In the genomic region with DNA sequence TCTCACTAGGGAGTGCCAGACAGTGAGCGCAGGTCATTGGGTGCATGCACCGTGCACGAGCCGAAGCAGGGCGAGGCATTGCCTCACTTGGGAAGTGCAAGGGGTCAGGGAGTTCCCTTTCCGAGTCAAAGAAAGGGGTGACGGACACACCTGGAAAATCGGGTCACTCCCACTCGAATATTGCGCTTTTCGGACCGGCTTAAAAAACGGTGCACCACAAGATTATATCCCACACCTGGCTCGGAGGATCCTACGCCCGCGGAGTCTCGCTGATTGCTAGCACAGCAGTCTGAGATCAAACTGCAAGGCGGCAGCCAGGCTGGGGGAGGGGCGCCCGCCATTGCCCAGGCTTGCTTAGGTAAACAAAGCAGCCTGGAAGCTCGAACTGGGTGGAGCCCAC, we compare ENCODE assay signal across 1 cellular context.
TF ChIP-seq lines count a peak whose summit lies in the region.

No MANE protein-coding gene starts in this region.

TF ChIP-seq in HepG2, 621 proteins besides CTCF, POLR2A, EP300 and RAD21:
- TF ChIP-seq, protein P1, sequence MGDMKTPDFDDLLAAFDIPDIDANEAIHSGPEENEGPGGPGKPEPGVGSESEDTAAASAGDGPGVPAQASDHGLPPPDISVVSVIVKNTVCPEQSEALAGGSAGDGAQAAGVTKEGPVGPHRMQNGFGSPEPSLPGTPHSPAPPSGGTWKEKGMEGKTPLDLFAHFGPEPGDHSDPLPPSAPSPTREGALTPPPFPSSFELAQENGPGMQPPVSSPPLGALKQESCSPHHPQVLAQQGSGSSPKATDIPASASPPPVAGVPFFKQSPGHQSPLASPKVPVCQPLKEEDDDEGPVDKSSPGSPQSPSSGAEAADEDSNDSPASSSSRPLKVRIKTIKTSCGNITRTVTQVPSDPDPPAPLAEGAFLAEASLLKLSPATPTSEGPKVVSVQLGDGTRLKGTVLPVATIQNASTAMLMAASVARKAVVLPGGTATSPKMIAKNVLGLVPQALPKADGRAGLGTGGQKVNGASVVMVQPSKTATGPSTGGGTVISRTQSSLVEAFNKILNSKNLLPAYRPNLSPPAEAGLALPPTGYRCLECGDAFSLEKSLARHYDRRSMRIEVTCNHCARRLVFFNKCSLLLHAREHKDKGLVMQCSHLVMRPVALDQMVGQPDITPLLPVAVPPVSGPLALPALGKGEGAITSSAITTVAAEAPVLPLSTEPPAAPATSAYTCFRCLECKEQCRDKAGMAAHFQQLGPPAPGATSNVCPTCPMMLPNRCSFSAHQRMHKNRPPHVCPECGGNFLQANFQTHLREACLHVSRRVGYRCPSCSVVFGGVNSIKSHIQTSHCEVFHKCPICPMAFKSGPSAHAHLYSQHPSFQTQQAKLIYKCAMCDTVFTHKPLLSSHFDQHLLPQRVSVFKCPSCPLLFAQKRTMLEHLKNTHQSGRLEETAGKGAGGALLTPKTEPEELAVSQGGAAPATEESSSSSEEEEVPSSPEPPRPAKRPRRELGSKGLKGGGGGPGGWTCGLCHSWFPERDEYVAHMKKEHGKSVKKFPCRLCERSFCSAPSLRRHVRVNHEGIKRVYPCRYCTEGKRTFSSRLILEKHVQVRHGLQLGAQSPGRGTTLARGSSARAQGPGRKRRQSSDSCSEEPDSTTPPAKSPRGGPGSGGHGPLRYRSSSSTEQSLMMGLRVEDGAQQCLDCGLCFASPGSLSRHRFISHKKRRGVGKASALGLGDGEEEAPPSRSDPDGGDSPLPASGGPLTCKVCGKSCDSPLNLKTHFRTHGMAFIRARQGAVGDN (CRISPR knock-in tag; IDR thresholded peaks at IDR 0.05): 0 out of 2 replicates have a peak, but pooled peaks have one; percentile 9
- peak; percentile 76 for TF ChIP-seq ZNF281 (CRISPR knock-in tag; IDR thresholded peaks at IDR 0.05; ENCODE audit: borderline replicate concordance)
